In genomic region chr17:8745586-8746500, GRCh38 we compare ENCODE assay signal across 8 cellular contexts. TPM values are rescaled to one million over a fixed set of nuclear protein-coding genes. Genes with fewer than 3 reads are reported as not detected.
DNase-seq lines count a peak whose midpoint lies in the region; ATAC-seq and TF ChIP-seq lines count a peak whose summit lies in the region.

No MANE protein-coding gene starts in this region.

- peak overlapping the region; percentile 86 to 89 (median 87) for H3K4me3 Mint-ChIP-seq in nephron

- no peaks in the 10 kb centered on the region; the same call in 1 of the 2 replicates for H3K9me3 ChIP-seq in OCI-LY7 (ENCODE audit: low read length)

- H4K20me1 ChIP-seq in OCI-LY7 (ENCODE audit: insufficient read depth, low read length): no peaks in the 10 kb centered on the region

- no peaks in the 10 kb centered on the region for H3K9me3 Mint-ChIP-seq in nephron

- peak overlapping the region; percentile 73 to 75 (median 73) for H3K27ac Mint-ChIP-seq in nephron

- H3K36me3 Mint-ChIP-seq in nephron (ENCODE audit: low read depth): no peaks in the 10 kb centered on the region

- no peaks in the 10 kb centered on the region for H3K36me3 ChIP-seq in OCI-LY7 (ENCODE audit: insufficient read depth, low read length)

- in situ Hi-C loops in G401 (cut with HindIII; ENCODE audit: low sequenced_read_pairs): no loop called here

- CTCF ChIA-PET in OCI-LY7 (lab: Charles Lee; ENCODE audit: unreplicated experiment): interaction anchor here (0.6 kb wide), 1 partner anchor 50 kb away, joined by 3 read pairs; no protein-coding TSS in a partner anchor

- peak overlapping the region; percentile 94 for H2AFZ ChIP-seq in OCI-LY7 (ENCODE audit: low read length)

- no peaks in the 10 kb centered on the region for H3K9me2 ChIP-seq in OCI-LY7 (ENCODE audit: insufficient read depth, low read length)

- H3K4me1 ChIP-seq in OCI-LY7 (ENCODE audit: insufficient read depth, low read length, poor library complexity, severe bottlenecking): no peaks in the 10 kb centered on the region

- H3K4me1 Mint-ChIP-seq in nephron: peaks cover 8% of the 10 kb centered on the region

- H3K79me2 ChIP-seq in OCI-LY7 (ENCODE audit: insufficient read depth, low read depth, low read length): no peaks in the 10 kb centered on the region

- H3K4me3 ChIP-seq in OCI-LY7 (ENCODE audit: low read depth, low read length, poor library complexity, severe bottlenecking): peak overlapping the region; percentile 73

- H3K27ac ChIP-seq in OCI-LY7 (ENCODE audit: low read depth, low read length, poor library complexity, severe bottlenecking): no peak overlapping the region

- BruUV-seq in OCI-LY7 (replicated peaks; lab: Mats Ljungman, UMichigan): no TSS peak

- intact Hi-C loops in OCI-LY7 (cut with micrococcal nuclease; ENCODE audit: unreplicated experiment): loop anchor here (1.0 to 10.0 kb wide), 3 partner anchors 149 to 361 kb away; partner anchors contain the start of gene RPL26

- POLR2A ChIA-PET in OCI-LY7 (lab: Charles Lee): interaction anchor here (0.6 kb wide), 1 partner anchor 112 kb away, joined by 4 read pairs; no protein-coding TSS in a partner anchor

- peak; percentile 76 for ATAC-seq in HG02798 (IDR thresholded peaks at IDR 0.05; ENCODE audit: poor library complexity, unreplicated experiment)

- peaks cover 7% of the 10 kb centered on the region for H3K27me3 Mint-ChIP-seq in nephron (ENCODE audit: low read depth)

- peak; percentile 84 for TF ChIP-seq CTCF in OCI-LY7 (conservative IDR thresholded peaks at IDR 0.05; ENCODE audit: low read length)
- TF ChIP-seq CTCF in nephron (IDR thresholded peaks at IDR 0.05; ENCODE audit: unreplicated experiment in 3 of 3): peak; percentile 96 to 99 (median 98)

- peak overlapping the region; percentile 92 for H3K4me2 ChIP-seq in OCI-LY7 (ENCODE audit: low read length)

- DNase-seq in G401 (ENCODE audit: low spot score) (peak; percentile 38), OCI-LY7 (ENCODE audit: low spot score) (peak; percentile 57), activated T-helper 1 cell treated with Interleukin-2 at 50 U/mL for 16 hours (ENCODE audit: low read depth) (peak; percentile 72), fibroblast of peridontal ligament (ENCODE audit: extremely low read depth) (peak; percentile 27), T1000 (lab: John Stamatoyannopoulos, UW) (no peak)
- peak; percentile 71 for DNase-seq in stimulated activated naive CD4-positive, alpha-beta T cell treated with Interleukin-2 at 50 U/mL for 16 hours (lab: John Stamatoyannopoulos, UW)

RNA-seq across cellular contexts. Expression of gene CCDC42, which starts 1.2 kb away (rescaled TPM):
- not detected in 2 replicates for total RNA-seq in G401 (2014; rRNA removed; shearing (Covaris generic))
- not detected in 2 replicates for total RNA-seq in OCI-LY7 (2014; rRNA removed; shearing (Covaris generic))
- total RNA-seq in OCI-LY7 (2022): 0.40 and 0.50 TPM in 2 replicates

RNA-seq across cellular contexts. Expression of gene SPDYE4, which starts 12.5 kb away (rescaled TPM):
- total RNA-seq in G401 (2014; rRNA removed; shearing (Covaris generic)): not detected in 2 replicates
- total RNA-seq in OCI-LY7 (2014; rRNA removed; shearing (Covaris generic)): not detected in 2 replicates
- total RNA-seq in OCI-LY7 (2022): not detected in 2 replicates

RNA-seq across cellular contexts. Expression of gene MFSD6L, which starts 53.3 kb away (rescaled TPM):
- not detected in 2 replicates for total RNA-seq in G401 (2014; rRNA removed; shearing (Covaris generic))
- not detected in 2 replicates for total RNA-seq in OCI-LY7 (2014; rRNA removed; shearing (Covaris generic))
- not detected in 2 replicates for total RNA-seq in OCI-LY7 (2022)
